1 cellular context compared by ENCODE assay signal in the genomic region with DNA sequence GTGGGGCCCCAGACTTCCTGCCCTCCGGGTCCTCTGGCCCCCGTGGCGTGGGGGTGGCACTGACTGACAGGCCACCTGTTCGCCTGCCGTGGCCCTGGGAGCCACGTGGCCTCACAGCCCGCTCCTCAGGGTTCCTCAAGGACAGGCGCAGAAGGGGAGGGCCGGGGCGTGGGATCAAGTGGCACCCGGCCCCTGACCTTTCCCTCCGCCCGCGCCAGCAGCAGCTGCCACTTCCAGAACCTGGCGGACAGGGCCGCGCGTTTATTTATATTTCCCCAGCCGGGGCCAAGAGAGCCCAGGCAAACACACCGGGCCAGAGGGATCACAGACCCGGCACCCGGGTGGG.
TF ChIP-seq lines count a peak whose summit lies in the region.

No MANE protein-coding gene starts in this region.

TF ChIP-seq in HepG2, 621 proteins besides CTCF, POLR2A, EP300 and RAD21 (continued from another document and continues in another):
- TF ChIP-seq NR1H2 (CRISPR knock-in tag; IDR thresholded peaks at IDR 0.05; ENCODE audit: borderline replicate concordance, low read depth) (no peak), RXRA (CRISPR knock-in tag; IDR thresholded peaks at IDR 0.05) (peak; percentile 69), RXRB (CRISPR knock-in tag; IDR thresholded peaks at IDR 0.05; ENCODE audit: borderline replicate concordance) (peak; percentile 70), MYC (CRISPR knock-in tag; IDR thresholded peaks at IDR 0.05; ENCODE audit: borderline replicate concordance) (peak; percentile 85), USF2 (IDR thresholded peaks at IDR 0.05; ENCODE audit: low read depth, low read length) (no peak), USF2 (CRISPR knock-in tag; IDR thresholded peaks at IDR 0.05; ENCODE audit: borderline replicate concordance) (no peak), RBM22 (optimal IDR thresholded peaks at IDR 0.05; ENCODE audit: low read length) (peak; percentile 38), PHF21A (CRISPR knock-in tag; IDR thresholded peaks at IDR 0.05) (peak; percentile 73), PAXIP1 (CRISPR knock-in tag; conservative IDR thresholded peaks at IDR 0.05) (peak; percentile 69), AKAP8 (CRISPR knock-in tag; IDR thresholded peaks at IDR 0.05) (peak; percentile 26; the same call in 1 of the 2 replicates), HINFP (CRISPR knock-in tag; IDR thresholded peaks at IDR 0.05; ENCODE audit: low read depth) (no peak), MED1 (CRISPR knock-in tag; IDR thresholded peaks at IDR 0.05) (peak; percentile 53; the same call in 1 of the 2 replicates), BCL6 (CRISPR knock-in tag; IDR thresholded peaks at IDR 0.05) (peak; percentile 58), SIX1 (CRISPR knock-in tag; IDR thresholded peaks at IDR 0.05; ENCODE audit: borderline replicate concordance) (peak; percentile 46; the same call in 1 of the 2 replicates), NR2C2 (CRISPR knock-in tag; IDR thresholded peaks at IDR 0.05; ENCODE audit: borderline replicate concordance) (peak; percentile 34; the same call in 1 of the 2 replicates), ZNF703 (CRISPR knock-in tag; IDR thresholded peaks at IDR 0.05; ENCODE audit: borderline replicate concordance) (0 out of 2 replicates have a peak, but pooled peaks have one; percentile 22), NFKB2 (CRISPR knock-in tag; IDR thresholded peaks at IDR 0.05; ENCODE audit: borderline replicate concordance) (0 out of 2 replicates have a peak, but pooled peaks have one; percentile 47), ZHX1 (CRISPR knock-in tag; IDR thresholded peaks at IDR 0.05; ENCODE audit: low read depth) (0 out of 2 replicates have a peak, but pooled peaks have one; percentile 18), NR2F2 (IDR thresholded peaks at IDR 0.05; ENCODE audit: borderline replicate concordance, low read depth) (0 out of 2 replicates have a peak, but pooled peaks have one; percentile 62), SOX5 (CRISPR knock-in tag; IDR thresholded peaks at IDR 0.05; ENCODE audit: borderline replicate concordance) (peak; percentile 26; the same call in 1 of the 2 replicates), ZNF441 (CRISPR knock-in tag; IDR thresholded peaks at IDR 0.05; ENCODE audit: borderline replicate concordance) (0 out of 2 replicates have a peak, but pooled peaks have one; percentile 24), HDAC2 (CRISPR knock-in tag; IDR thresholded peaks at IDR 0.05) (peak; percentile 26; the same call in 1 of the 2 replicates), NFAT5 (CRISPR knock-in tag; IDR thresholded peaks at IDR 0.05) (no peak), THAP8 (CRISPR knock-in tag; IDR thresholded peaks at IDR 0.05; ENCODE audit: borderline replicate concordance) (no peak), ZBTB34 (CRISPR knock-in tag; IDR thresholded peaks at IDR 0.05) (peak; percentile 26; the same call in 1 of the 2 replicates), ZNF33B (CRISPR knock-in tag; IDR thresholded peaks at IDR 0.05) (0 out of 2 replicates have a peak, but pooled peaks have one; percentile 50), TBX2 (CRISPR knock-in tag; IDR thresholded peaks at IDR 0.05; ENCODE audit: borderline replicate concordance) (peak; percentile 47; the same call in 1 of the 2 replicates), ZNF292 (CRISPR knock-in tag; IDR thresholded peaks at IDR 0.05; ENCODE audit: borderline replicate concordance, low read depth) (0 out of 2 replicates have a peak, but pooled peaks have one; percentile 35)
- TF ChIP-seq, protein P1, sequence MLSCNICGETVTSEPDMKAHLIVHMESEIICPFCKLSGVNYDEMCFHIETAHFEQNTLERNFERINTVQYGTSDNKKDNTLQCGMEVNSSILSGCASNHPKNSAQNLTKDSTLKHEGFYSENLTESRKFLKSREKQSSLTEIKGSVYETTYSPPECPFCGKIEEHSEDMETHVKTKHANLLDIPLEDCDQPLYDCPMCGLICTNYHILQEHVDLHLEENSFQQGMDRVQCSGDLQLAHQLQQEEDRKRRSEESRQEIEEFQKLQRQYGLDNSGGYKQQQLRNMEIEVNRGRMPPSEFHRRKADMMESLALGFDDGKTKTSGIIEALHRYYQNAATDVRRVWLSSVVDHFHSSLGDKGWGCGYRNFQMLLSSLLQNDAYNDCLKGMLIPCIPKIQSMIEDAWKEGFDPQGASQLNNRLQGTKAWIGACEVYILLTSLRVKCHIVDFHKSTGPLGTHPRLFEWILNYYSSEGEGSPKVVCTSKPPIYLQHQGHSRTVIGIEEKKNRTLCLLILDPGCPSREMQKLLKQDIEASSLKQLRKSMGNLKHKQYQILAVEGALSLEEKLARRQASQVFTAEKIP (CRISPR knock-in tag; IDR thresholded peaks at IDR 0.05; ENCODE audit: borderline replicate concordance): no peak
- TF ChIP-seq, protein P2, sequence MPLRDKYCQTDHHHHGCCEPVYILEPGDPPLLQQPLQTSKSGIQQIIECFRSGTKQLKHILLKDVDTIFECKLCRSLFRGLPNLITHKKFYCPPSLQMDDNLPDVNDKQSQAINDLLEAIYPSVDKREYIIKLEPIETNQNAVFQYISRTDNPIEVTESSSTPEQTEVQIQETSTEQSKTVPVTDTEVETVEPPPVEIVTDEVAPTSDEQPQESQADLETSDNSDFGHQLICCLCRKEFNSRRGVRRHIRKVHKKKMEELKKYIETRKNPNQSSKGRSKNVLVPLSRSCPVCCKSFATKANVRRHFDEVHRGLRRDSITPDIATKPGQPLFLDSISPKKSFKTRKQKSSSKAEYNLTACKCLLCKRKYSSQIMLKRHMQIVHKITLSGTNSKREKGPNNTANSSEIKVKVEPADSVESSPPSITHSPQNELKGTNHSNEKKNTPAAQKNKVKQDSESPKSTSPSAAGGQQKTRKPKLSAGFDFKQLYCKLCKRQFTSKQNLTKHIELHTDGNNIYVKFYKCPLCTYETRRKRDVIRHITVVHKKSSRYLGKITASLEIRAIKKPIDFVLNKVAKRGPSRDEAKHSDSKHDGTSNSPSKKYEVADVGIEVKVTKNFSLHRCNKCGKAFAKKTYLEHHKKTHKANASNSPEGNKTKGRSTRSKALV (CRISPR knock-in tag; IDR thresholded peaks at IDR 0.05): 0 out of 2 replicates have a peak, but pooled peaks have one; percentile 24
